In the genomic region with DNA sequence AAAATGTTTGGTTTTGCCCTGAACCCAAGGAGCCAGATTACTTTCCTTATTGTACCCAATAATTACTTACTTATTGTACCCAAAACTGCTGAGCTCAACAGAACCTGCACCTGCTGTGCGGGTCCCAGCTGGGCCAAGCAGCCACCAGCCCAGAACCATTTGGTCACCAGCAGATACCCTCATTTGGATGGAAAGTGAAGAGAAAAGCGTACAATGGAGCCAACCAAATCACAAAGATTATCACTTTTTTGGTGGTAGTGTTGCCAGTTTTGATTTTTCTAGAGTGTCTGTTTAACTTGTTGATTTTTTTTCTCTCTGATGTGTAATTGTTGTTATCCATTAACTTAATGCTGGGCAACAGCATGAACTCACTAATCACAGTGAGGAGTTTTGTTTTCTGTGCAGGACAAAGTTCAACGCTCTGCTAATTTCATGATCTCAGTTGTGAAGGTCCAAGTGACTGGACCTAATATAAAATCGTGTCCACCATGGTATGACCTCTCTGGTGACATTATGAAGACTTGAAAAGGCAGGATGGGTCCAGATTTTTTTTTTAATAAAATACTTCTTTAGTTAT, we compare ENCODE assay signal across 18 cellular contexts. TPM values are rescaled to one million over a fixed set of nuclear protein-coding genes. Genes with fewer than 3 reads are reported as not detected.
DNase-seq lines count a peak whose midpoint lies in the region; ATAC-seq, FAIRE-seq and TF ChIP-seq lines count a peak whose summit lies in the region.
"Had no signal": no experiment of that assay in that cellular context is flagged by ENCODE, and none has a peak within 500 bp of the region (broad histone marks: within the 10 kb centered on the region; RNA-seq: fewer than 3 reads in every experiment).

No MANE protein-coding gene starts in this region.

- no peaks in the 10 kb centered on the region for H3K4me1 ChIP-seq in colonic mucosa
- peaks cover 78% of the 10 kb centered on the region for H3K4me1 ChIP-seq in HepG2 (ENCODE audit: insufficient read depth, low read length)
- H3K4me1 ChIP-seq in smooth muscle cell (ENCODE audit: low read depth): peaks cover 4% of the 10 kb centered on the region

- in situ Hi-C loops in HepG2 (cut with HindIII; ENCODE audit: extremely low pct_ligation_motif_present, low pct_unique_long_range_greater_than_20kb): no loop called here

- no peaks in the 10 kb centered on the region for H3K36me3 ChIP-seq in colonic mucosa
- no peaks in the 10 kb centered on the region for H3K36me3 ChIP-seq in HepG2 (replicated peaks in 1 of 2; ENCODE audit: control insufficient read depth in 1 of 2, insufficient read depth in 2 of 2, low read length in 2 of 2)
- H3K36me3 ChIP-seq in smooth muscle cell (ENCODE audit: low read depth): no peaks in the 10 kb centered on the region

- ATAC-seq in HG03108 (IDR thresholded peaks at IDR 0.05; ENCODE audit: unreplicated experiment) (peak; percentile 52), HepG2 (peak; percentile 85), GM18861 (IDR thresholded peaks at IDR 0.05; ENCODE audit: unreplicated experiment) (no peak), HG03469 (IDR thresholded peaks at IDR 0.05; ENCODE audit: unreplicated experiment) (no peak)

- no TSS peak for BruUV-seq in HepG2 (replicated peaks; lab: Mats Ljungman, UMichigan)

- no peaks in the 10 kb centered on the region for H4K20me1 ChIP-seq in HepG2 (ENCODE audit: insufficient read depth, low read length)
- no peaks in the 10 kb centered on the region for H4K20me1 ChIP-seq in smooth muscle cell (ENCODE audit: low read depth)

- intact Hi-C loops in colonic mucosa (cut with DNase I) (no loop called here), HepG2 (cut with micrococcal nuclease; ENCODE audit: unreplicated experiment) (loop anchor here (2.0 kb wide), 1 partner anchor 36 kb away; no protein-coding TSS in a partner anchor)

- peaks cover 20% of the 10 kb centered on the region for H3K36me3 Mint-ChIP-seq in activated CD4-positive, alpha-beta memory T cell treated with anti-CD3 and anti-CD28 coated beads, Interleukin-2, amount 10 ng/mL, durations not matched to agents 7 days and 5 days (ENCODE audit: low read depth)

- peak; percentile 45 for DNase-seq in colonic mucosa
- peak; percentile 93 for DNase-seq in HepG2 (ENCODE audit: low spot score)
- DNase-seq in smooth muscle cell (lab: John Stamatoyannopoulos, UW; ENCODE audit: unreplicated experiment): no peak
- DNase-seq in activated CD4-positive, alpha-beta memory T cell treated with anti-CD3 and anti-CD28 coated beads, Interleukin-2, amount 10 ng/mL, durations not matched to agents 7 days and 5 days: no peak
- DNase-seq: activated gamma-delta T cell; CD8-positive, alpha-beta memory T cell; effector memory CD4-positive, alpha-beta T cell; EL; GM23248; head of caudate nucleus; mammary epithelial cell; NCI-H1436; NCI-H526 treated with DMSO at 0.1 percent for 48 hours; SIG-M5; stimulated activated CD4-positive, alpha-beta T cell treated with anti-CD3 and anti-CD28 coated beads, Interleukin-12 subunit alpha, Interleukin-12 subunit beta, amount 100 ng/mL, for 4 hours had no signal

- H3K9ac ChIP-seq in colonic mucosa (ENCODE audit: low read depth in 2 of 2, low read length in 2 of 2) (peak overlapping the region in 1 of 2 donors; percentile 68), HepG2 (ENCODE audit: insufficient read depth, low read depth, low read length) (peak overlapping the region; percentile 88), smooth muscle cell (ENCODE audit: low read depth) (no peak overlapping the region)
- H3K9ac ChIP-seq: GM23248 had no signal

- 0% methylated on average over 4 of the region's 4 CpGs for WGBS in HepG2 (ENCODE audit: low lambda C conversion rate)
- 95% methylated on average over 4 of the region's 4 CpGs for WGBS in smooth muscle cell (ENCODE audit: low lambda C conversion rate)

- H3K9me3 ChIP-seq in colonic mucosa (no peaks in the 10 kb centered on the region), HepG2 (ENCODE audit: low read length) (no peaks in the 10 kb centered on the region), smooth muscle cell (replicated peaks; ENCODE audit: low read depth) (no peaks in the 10 kb centered on the region)

- H3K27me3 ChIP-seq in colonic mucosa: no peaks in the 10 kb centered on the region
- no peaks in the 10 kb centered on the region for H3K27me3 ChIP-seq in HepG2 (ENCODE audit: control insufficient read depth in 1 of 2, insufficient read depth in 2 of 2, low read length in 2 of 2)
- no peaks in the 10 kb centered on the region for H3K27me3 ChIP-seq in smooth muscle cell (ENCODE audit: low read depth)

- H3K9me3 Mint-ChIP-seq in activated CD4-positive, alpha-beta memory T cell treated with anti-CD3 and anti-CD28 coated beads, Interleukin-2, amount 10 ng/mL, durations not matched to agents 7 days and 5 days: peaks cover 10% of the 10 kb centered on the region

- POLR2A ChIA-PET in HepG2 (lab: Yijun Ruan, JAX): interaction anchor here (1.0 to 5.0 kb wide), 8 partner anchors 9 to 109 kb away, joined by 3 to 45 read pairs (median 4); a partner anchor contains a TSS
- POLR2A ChIA-PET in activated CD4-positive, alpha-beta memory T cell treated with anti-CD3 and anti-CD28 coated beads, Interleukin-2, amount 10 ng/mL, durations not matched to agents 7 days and 5 days (lab: Charles Lee): no interaction called here

- no peak for TF ChIP-seq RAD21 in HepG2 (CRISPR knock-in tag; IDR thresholded peaks at IDR 0.05)

- CTCF ChIA-PET in HepG2 (lab: Yijun Ruan, JAX; ENCODE audit: low intra/inter-chr PET ratio, low total read pairs): no interaction called here
- CTCF ChIA-PET in activated CD4-positive, alpha-beta memory T cell treated with anti-CD3 and anti-CD28 coated beads, Interleukin-2, amount 10 ng/mL, durations not matched to agents 7 days and 5 days (lab: Charles Lee): no interaction called here

- no peak for TF ChIP-seq CTCF in colonic mucosa (IDR thresholded peaks at IDR 0.05)
- no peak for TF ChIP-seq CTCF in HepG2 (CRISPR knock-in tag; IDR thresholded peaks at IDR 0.05)
- TF ChIP-seq CTCF in smooth muscle cell (IDR thresholded peaks at IDR 0.05; ENCODE audit: borderline replicate concordance, insufficient read depth, poor library complexity, severe bottlenecking): no peak

- peak overlapping the region; percentile 8 for H3K4me3 ChIP-seq in colonic mucosa
- H3K4me3 ChIP-seq in HepG2 (replicated peaks in 1 of 3; ENCODE audit: insufficient read depth in 1 of 3, low read depth in 2 of 3, low read length in 3 of 3): peak overlapping the region; percentile 48 to 71 (median 52); a peak in 5 of 6 replicates
- peak overlapping the region; percentile 13 for H3K4me3 ChIP-seq in smooth muscle cell
- H3K4me3 ChIP-seq: GM23248 had no signal

- peak; percentile 82 for FAIRE-seq in HepG2 (lab: Jason Lieb, UNC)

- TF ChIP-seq POLR2A in HepG2 (IDR thresholded peaks at IDR 0.05; ENCODE audit: insufficient read depth in 1 of 2, low read depth in 2 of 2, low read length in 2 of 2): peak; percentile 50 to 54; a peak in 2 of 4 replicates

- H3F3A ChIP-seq in smooth muscle cell (ENCODE audit: low read depth): peaks cover 7% of the 10 kb centered on the region

- H2AFZ ChIP-seq in HepG2 (ENCODE audit: low read length) (no peak overlapping the region), smooth muscle cell (ENCODE audit: low read depth) (no peak overlapping the region)
- H2AFZ ChIP-seq: GM23248 had no signal

- H3K27ac ChIP-seq in colonic mucosa (peak overlapping the region; percentile 86), HepG2 (ENCODE audit: extremely low read length, insufficient read depth, low read length) (peak overlapping the region; percentile 98), smooth muscle cell (ENCODE audit: low read depth) (no peak overlapping the region)
- H3K27ac ChIP-seq: GM23248 had no signal

- H3K79me2 ChIP-seq in HepG2 (ENCODE audit: insufficient read depth, low read length) (peaks cover 60% of the 10 kb centered on the region), smooth muscle cell (ENCODE audit: low read depth) (no peaks in the 10 kb centered on the region)

- H3K4me1 Mint-ChIP-seq in activated CD4-positive, alpha-beta memory T cell treated with anti-CD3 and anti-CD28 coated beads, Interleukin-2, amount 10 ng/mL, durations not matched to agents 7 days and 5 days: peaks cover 52% of the 10 kb centered on the region

- H3K27me3 Mint-ChIP-seq in activated CD4-positive, alpha-beta memory T cell treated with anti-CD3 and anti-CD28 coated beads, Interleukin-2, amount 10 ng/mL, durations not matched to agents 7 days and 5 days: no peaks in the 10 kb centered on the region
- H3K27me3 Mint-ChIP-seq: CD8-positive, alpha-beta memory T cell had no signal

- TF ChIP-seq EP300 in HepG2 (IDR thresholded peaks at IDR 0.05; ENCODE audit: low read depth in 2 of 2, low read length in 2 of 2) (peak in 1 of 2 experiments; percentile 72; a peak in 2 of 4 replicates), HepG2 (CRISPR knock-in tag; IDR thresholded peaks at IDR 0.05; ENCODE audit: borderline replicate concordance) (no peak)

- H3K27ac Mint-ChIP-seq in activated CD4-positive, alpha-beta memory T cell treated with anti-CD3 and anti-CD28 coated beads, Interleukin-2, amount 10 ng/mL, durations not matched to agents 7 days and 5 days: no peak overlapping the region
- H3K27ac Mint-ChIP-seq: CD8-positive, alpha-beta memory T cell had no signal

- H3K4me3 Mint-ChIP-seq in activated CD4-positive, alpha-beta memory T cell treated with anti-CD3 and anti-CD28 coated beads, Interleukin-2, amount 10 ng/mL, durations not matched to agents 7 days and 5 days: no peak overlapping the region

- peak overlapping the region; percentile 87 for H3K4me2 ChIP-seq in HepG2 (ENCODE audit: low read depth, low read length)
- H3K4me2 ChIP-seq in smooth muscle cell: no peak overlapping the region

RNA-seq across cellular contexts. Expression of a gene that starts 23.8 kb away (rescaled TPM):
- total RNA-seq in colonic mucosa (10 to 100 TPM; 41.5 to 43.8 TPM), HepG2 (2016; rRNA removed; fragmentation: Illumina TruSeq; extraction: Trizol) (11.3 and 13.7 TPM in 2 replicates), smooth muscle cell (14.6 and 16.6 TPM in 2 replicates)
- 11.8 and 12.8 TPM in 2 replicates for total RNA-seq in HepG2 (2016; cell fraction: cytosol; rRNA removed; fragmentation: Illumina TruSeq; extraction: Trizol; ENCODE audit: low read depth)
- 10.7 and 11.9 TPM in 2 replicates for total RNA-seq in HepG2 (2016; cell fraction: insoluble cytoplasmic fraction; rRNA removed; fragmentation: Illumina TruSeq; extraction: Trizol)
- 14.0 and 14.4 TPM in 2 replicates for total RNA-seq in HepG2 (2016; cell fraction: membrane; rRNA removed; fragmentation: Illumina TruSeq; extraction: Trizol)
- 14.8 and 20.6 TPM in 2 replicates for total RNA-seq in HepG2 (2016; cell fraction: nucleus; rRNA removed; fragmentation: Illumina TruSeq; extraction: Trizol)
- polyA plus RNA-seq in HepG2 (2011; rRNA removed) (11.9 and 14.2 TPM in 2 replicates), smooth muscle cell (3.8 and 7.1 TPM in 2 replicates)
- polyA plus RNA-seq in HepG2 (2011; cell fraction: cytosol; rRNA removed): 7.6 and 7.8 TPM in 2 replicates
- polyA plus RNA-seq in HepG2 (2011; cell fraction: nucleus; rRNA removed): 16.9 and 19.6 TPM in 2 replicates
- polyA plus RNA-seq in HepG2 (2012): 9.0 and 12.6 TPM in 2 replicates
- 0.14 and 0.44 TPM in 2 replicates for polyA plus RNA-seq in HepG2 (2016; cell fraction: cytosol; fragmentation: Illumina TruSeq; extraction: Trizol; ENCODE audit: low read depth)
- 8.3 and 9.4 TPM in 2 replicates for polyA plus RNA-seq in HepG2 (2016; cell fraction: insoluble cytoplasmic fraction; fragmentation: Illumina TruSeq; extraction: Trizol; ENCODE audit: low read depth)
- 1.0 and 1.1 TPM in 2 replicates for polyA plus RNA-seq in HepG2 (2016; cell fraction: membrane; fragmentation: Illumina TruSeq; extraction: Trizol; ENCODE audit: low read depth)
- polyA plus RNA-seq in HepG2 (2016; cell fraction: nucleus; fragmentation: Illumina TruSeq; extraction: Trizol; ENCODE audit: insufficient read depth, low read depth): 19.2 and 24.3 TPM in 2 replicates
- 7.6 and 24.7 TPM in 2 replicates for polyA minus RNA-seq in HepG2 (2011; rRNA and poly(A)+ RNA removed; ENCODE audit: low replicate concordance)
- polyA minus RNA-seq in HepG2 (2011; cell fraction: cytosol; rRNA and poly(A)+ RNA removed): 12.2 and 13.8 TPM in 2 replicates
- polyA minus RNA-seq in HepG2 (2011; cell fraction: nucleus; rRNA and poly(A)+ RNA removed): 33.6 and 33.8 TPM in 2 replicates
- 10 to 100 TPM; 55.4 to 59.2 TPM for total RNA-seq in activated CD4-positive, alpha-beta memory T cell treated with anti-CD3 and anti-CD28 coated beads, Interleukin-2, amount 10 ng/mL, durations not matched to agents 7 days and 5 days

Comparison
In these comparisons a context has a peak if more than half of its experiments do, and no peak if none do; other contexts are left out.
1. ATAC-seq: peak in HG03108 (single experiment) and HepG2 (single experiment); none in GM18861 (single experiment) and HG03469 (single experiment).
2. DNase-seq: peak in colonic mucosa (single experiment) and HepG2 (single experiment); none in smooth muscle cell (single experiment) and activated CD4-positive, alpha-beta memory T cell treated with anti-CD3 and anti-CD28 coated beads, Interleukin-2, amount 10 ng/mL, durations not matched to agents 7 days and 5 days (single experiment).
3. Peak in every context shown above with its lines, with median percentiles within 50 percentile points of each other: H3K4me3 ChIP-seq.